20 cellular contexts compared by ENCODE assay signal in the genomic region with DNA sequence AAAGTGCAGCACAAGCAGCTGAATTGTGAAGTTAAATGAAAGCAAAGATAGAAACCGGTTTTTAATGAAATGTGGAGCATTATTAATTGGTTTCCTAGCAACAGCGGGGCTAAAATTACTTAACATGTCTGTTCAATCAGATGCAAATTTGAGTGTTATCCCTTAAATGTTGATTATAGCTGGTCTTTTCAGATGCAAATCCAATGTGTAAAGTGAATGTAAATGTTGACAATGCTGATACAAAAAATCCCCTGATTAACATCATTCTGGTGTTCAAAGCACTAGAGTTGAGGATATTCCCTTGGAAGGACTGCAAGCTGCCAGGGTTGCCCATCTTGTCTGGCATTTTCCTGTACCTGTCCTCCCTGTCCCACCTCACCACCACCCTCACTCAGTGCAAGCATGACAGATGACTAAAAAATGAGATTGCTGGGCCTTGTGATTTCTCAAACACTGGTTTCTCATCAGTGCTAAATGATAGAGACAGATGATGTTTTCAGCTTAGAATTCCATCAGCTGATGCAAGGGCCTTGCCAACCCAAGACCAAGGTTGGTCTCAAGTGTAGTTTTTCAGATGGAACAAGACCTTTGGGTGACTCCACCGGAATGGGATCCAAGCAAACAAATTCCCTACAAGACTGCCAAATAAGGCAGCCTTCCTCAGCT. TPM values are rescaled to one million over a fixed set of nuclear protein-coding genes. Genes with fewer than 3 reads are reported as not detected.
DNase-seq lines count a peak whose midpoint lies in the region; ATAC-seq and TF ChIP-seq lines count a peak whose summit lies in the region.
"Had no signal": no experiment of that assay in that cellular context is flagged by ENCODE, and none has a peak within 500 bp of the region (broad histone marks: within the 10 kb centered on the region; RNA-seq: fewer than 3 reads in every experiment).

No MANE protein-coding gene starts in this region.

- H3K4me2 ChIP-seq in GM23338 = peak overlapping the region; percentile 9

- H3K27me3 ChIP-seq in GM23338 (ENCODE audit: insufficient read depth) = peaks cover 22% of the 10 kb centered on the region; the same call in 1 of the 2 replicates
- H3K27me3 ChIP-seq: dorsolateral prefrontal cortex, foreskin keratinocyte, right lobe of liver, SJCRH30, upper lobe of left lung had no signal

- peak; percentile 69 for DNase-seq in GM23338 (ENCODE audit: low spot score)
- peak; percentile 91 for DNase-seq in amniotic epithelial cell (ENCODE audit: low read depth)
- peak; percentile 46 for DNase-seq in fibroblast of villous mesenchyme (ENCODE audit: low read depth)
- DNase-seq in NCI-H2081 (lab: John Stamatoyannopoulos, UW) = no peak
- DNase-seq in ecto neural progenitor cell (ENCODE audit: low spot score) = no peak
- DNase-seq: activated CD4-positive, alpha-beta T cell treated with anti-CD3 and anti-CD28 coated beads, Interleukin-2, amount 10 ng/mL, durations not matched to agents 24 days and 14 days; activated T-cell treated with anti-CD3 and anti-CD28 coated beads, Interleukin-2, amount 50 U/mL, for 1 hour; DMS53; dorsolateral prefrontal cortex; foreskin keratinocyte; mammary epithelial cell; NCI-H446; right lobe of liver; SJCRH30; stimulated activated CD4-positive, alpha-beta T cell treated with anti-CD3 and anti-CD28 coated beads, Interleukin-4, amount 100 ng/mL, for 24 hours; upper lobe of left lung had no signal

- H3K9me3 Mint-ChIP-seq in GM23338 = peaks cover 2% of the 10 kb centered on the region; the same call in 2 of the 3 replicates
- no peaks in the 10 kb centered on the region for H3K9me3 Mint-ChIP-seq in stimulated activated memory B cell treated with anti-CD40 and anti-IgM and Interleukin-4, amounts not matched to agents 10 μg/mL and 1 μg/mL and 100 μg/mL, for 72 hours
- no peaks in the 10 kb centered on the region for H3K9me3 Mint-ChIP-seq in activated T-helper 17 cell treated with anti-CD3 and anti-CD28 coated beads, Interleukin-2, amount 50 U/mL, for 72 hours
- H3K9me3 Mint-ChIP-seq: activated CD4-positive, alpha-beta T cell treated with anti-CD3 and anti-CD28 coated beads, Interleukin-2, amount 10 ng/mL, durations not matched to agents 24 days and 14 days had no signal

- TF ChIP-seq CTCF in GM23338 (conservative IDR thresholded peaks at IDR 0.05; ENCODE audit: low read depth in 2 of 2) (no peak), fibroblast of villous mesenchyme (IDR thresholded peaks at IDR 0.05; ENCODE audit: insufficient read depth, low read depth, low read length) (no peak)

- peaks cover 12% of the 10 kb centered on the region for H3K27me3 Mint-ChIP-seq in GM23338 (ENCODE audit: insufficient read depth, low read depth, poor library complexity)
- H3K27me3 Mint-ChIP-seq in stimulated activated memory B cell treated with anti-CD40 and anti-IgM and Interleukin-4, amounts not matched to agents 10 μg/mL and 1 μg/mL and 100 μg/mL, for 72 hours = no peaks in the 10 kb centered on the region
- H3K27me3 Mint-ChIP-seq in activated T-helper 17 cell treated with anti-CD3 and anti-CD28 coated beads, Interleukin-2, amount 50 U/mL, for 72 hours = no peaks in the 10 kb centered on the region
- H3K27me3 Mint-ChIP-seq: activated CD4-positive, alpha-beta T cell treated with anti-CD3 and anti-CD28 coated beads, Interleukin-2, amount 10 ng/mL, durations not matched to agents 24 days and 14 days had no signal

- no peaks in the 10 kb centered on the region for H3F3A ChIP-seq in GM23338 (replicated peaks; ENCODE audit: low read depth)

- H3K4me1 ChIP-seq in GM23338 (ENCODE audit: insufficient read depth) = peaks cover 23% of the 10 kb centered on the region
- H3K4me1 ChIP-seq: foreskin keratinocyte, right lobe of liver, SJCRH30 had no signal

- H3K4me1 Mint-ChIP-seq in GM23338 = peaks cover 40% of the 10 kb centered on the region
- H3K4me1 Mint-ChIP-seq in stimulated activated memory B cell treated with anti-CD40 and anti-IgM and Interleukin-4, amounts not matched to agents 10 μg/mL and 1 μg/mL and 100 μg/mL, for 72 hours = peaks cover 90% of the 10 kb centered on the region
- peaks cover 46% of the 10 kb centered on the region for H3K4me1 Mint-ChIP-seq in activated T-helper 17 cell treated with anti-CD3 and anti-CD28 coated beads, Interleukin-2, amount 50 U/mL, for 72 hours

- no peak overlapping the region for H3K27ac ChIP-seq in GM23338 (ENCODE audit: low read depth)
- H3K27ac ChIP-seq: foreskin keratinocyte, right lobe of liver, SJCRH30, upper lobe of left lung had no signal

- peaks cover 27% of the 10 kb centered on the region for H3K79me2 ChIP-seq in GM23338 (replicated peaks; ENCODE audit: insufficient read depth)

- no peak overlapping the region for H3K27ac Mint-ChIP-seq in GM23338
- peak overlapping the region; percentile 54 for H3K27ac Mint-ChIP-seq in stimulated activated memory B cell treated with anti-CD40 and anti-IgM and Interleukin-4, amounts not matched to agents 10 μg/mL and 1 μg/mL and 100 μg/mL, for 72 hours
- H3K27ac Mint-ChIP-seq in activated T-helper 17 cell treated with anti-CD3 and anti-CD28 coated beads, Interleukin-2, amount 50 U/mL, for 72 hours = no peak overlapping the region
- H3K27ac Mint-ChIP-seq: activated CD4-positive, alpha-beta T cell treated with anti-CD3 and anti-CD28 coated beads, Interleukin-2, amount 10 ng/mL, durations not matched to agents 24 days and 14 days had no signal

- peaks cover 10% of the 10 kb centered on the region; the same call in 2 of the 3 replicates for H3K36me3 Mint-ChIP-seq in GM23338 (ENCODE audit: low read depth)
- peaks cover 34% of the 10 kb centered on the region for H3K36me3 Mint-ChIP-seq in stimulated activated memory B cell treated with anti-CD40 and anti-IgM and Interleukin-4, amounts not matched to agents 10 μg/mL and 1 μg/mL and 100 μg/mL, for 72 hours
- H3K36me3 Mint-ChIP-seq in activated T-helper 17 cell treated with anti-CD3 and anti-CD28 coated beads, Interleukin-2, amount 50 U/mL, for 72 hours (ENCODE audit: low read depth) = peaks cover 10% of the 10 kb centered on the region

- H3K36me3 ChIP-seq in GM23338 (ENCODE audit: insufficient read depth) = 0 out of 2 replicates have a peak, but pooled peaks cover 3% of the 10 kb centered on the region
- H3K36me3 ChIP-seq: right lobe of liver, SJCRH30, upper lobe of left lung had no signal

- H2AFZ ChIP-seq in GM23338 = no peak overlapping the region

- H4K20me1 ChIP-seq in GM23338 (replicated peaks; ENCODE audit: insufficient read depth) = no peaks in the 10 kb centered on the region; the same call in 1 of the 2 replicates

- ATAC-seq in GM23338 (peak; percentile 56; the same call in 2 of the 3 replicates), GM21390 (IDR thresholded peaks at IDR 0.05; ENCODE audit: unreplicated experiment) (no peak)
- ATAC-seq in stimulated activated memory B cell treated with anti-CD40 and anti-IgM and Interleukin-4, amounts not matched to agents 10 μg/mL and 1 μg/mL and 100 μg/mL, for 72 hours = no peak
- no peak for ATAC-seq in activated T-helper 17 cell treated with anti-CD3 and anti-CD28 coated beads, Interleukin-2, amount 50 U/mL, for 72 hours (replicated peaks)
- ATAC-seq: foreskin keratinocyte, right lobe of liver had no signal

- no peaks in the 10 kb centered on the region for H3K9me2 ChIP-seq in GM23338 (ENCODE audit: insufficient read depth)

- peak overlapping the region; percentile 49 for H3K4me3 Mint-ChIP-seq in GM23338
- H3K4me3 Mint-ChIP-seq in stimulated activated memory B cell treated with anti-CD40 and anti-IgM and Interleukin-4, amounts not matched to agents 10 μg/mL and 1 μg/mL and 100 μg/mL, for 72 hours = no peak overlapping the region
- H3K4me3 Mint-ChIP-seq in activated T-helper 17 cell treated with anti-CD3 and anti-CD28 coated beads, Interleukin-2, amount 50 U/mL, for 72 hours = no peak overlapping the region
- H3K4me3 Mint-ChIP-seq: activated CD4-positive, alpha-beta T cell treated with anti-CD3 and anti-CD28 coated beads, Interleukin-2, amount 10 ng/mL, durations not matched to agents 24 days and 14 days had no signal

- H3K4me3 ChIP-seq in GM23338 (peak overlapping the region; percentile 2; the same call in 1 of the 2 replicates), fibroblast of villous mesenchyme (ENCODE audit: low read depth, low read length) (no peak overlapping the region)
- H3K4me3 ChIP-seq: dorsolateral prefrontal cortex, K562, right lobe of liver, SJCRH30, upper lobe of left lung had no signal

TF ChIP-seq in GM23338, 12 proteins besides CTCF, POLR2A, EP300 and RAD21 (continues in another document):
- TF ChIP-seq JUNB (IDR thresholded peaks at IDR 0.05; ENCODE audit: unreplicated experiment) = no peak
- TF ChIP-seq EZH2 (IDR thresholded peaks at IDR 0.05; ENCODE audit: low read depth, unreplicated experiment) = no peak

RNA-seq across cellular contexts. Expression of gene JAZF1, which starts 55.1 kb away (rescaled TPM):
- total RNA-seq in GM23338 (2014; rRNA removed; shearing (Covaris generic)) = 21.4 and 22.2 TPM in 2 replicates
- 10.8 and 12.2 TPM in 2 replicates for polyA plus RNA-seq in GM23338 (2016; fragmentation: Nextera tagmentation; extraction: Ambion mirVana)
- total RNA-seq in fibroblast of villous mesenchyme = 32.9 and 38.4 TPM in 2 replicates
- 1 to 10 TPM; 5.6 to 5.7 TPM for total RNA-seq in activated T-helper 17 cell treated with anti-CD3 and anti-CD28 coated beads, Interleukin-2, amount 50 U/mL, for 72 hours

Comparison
In these comparisons a context has a peak if more than half of its experiments do, and no peak if none do; other contexts are left out.
1. DNase-seq: peak in GM23338 (single experiment), amniotic epithelial cell (single experiment) and fibroblast of villous mesenchyme (single experiment); none in NCI-H2081 (0 of 2) and ecto neural progenitor cell (single experiment).